In the genomic region with DNA sequence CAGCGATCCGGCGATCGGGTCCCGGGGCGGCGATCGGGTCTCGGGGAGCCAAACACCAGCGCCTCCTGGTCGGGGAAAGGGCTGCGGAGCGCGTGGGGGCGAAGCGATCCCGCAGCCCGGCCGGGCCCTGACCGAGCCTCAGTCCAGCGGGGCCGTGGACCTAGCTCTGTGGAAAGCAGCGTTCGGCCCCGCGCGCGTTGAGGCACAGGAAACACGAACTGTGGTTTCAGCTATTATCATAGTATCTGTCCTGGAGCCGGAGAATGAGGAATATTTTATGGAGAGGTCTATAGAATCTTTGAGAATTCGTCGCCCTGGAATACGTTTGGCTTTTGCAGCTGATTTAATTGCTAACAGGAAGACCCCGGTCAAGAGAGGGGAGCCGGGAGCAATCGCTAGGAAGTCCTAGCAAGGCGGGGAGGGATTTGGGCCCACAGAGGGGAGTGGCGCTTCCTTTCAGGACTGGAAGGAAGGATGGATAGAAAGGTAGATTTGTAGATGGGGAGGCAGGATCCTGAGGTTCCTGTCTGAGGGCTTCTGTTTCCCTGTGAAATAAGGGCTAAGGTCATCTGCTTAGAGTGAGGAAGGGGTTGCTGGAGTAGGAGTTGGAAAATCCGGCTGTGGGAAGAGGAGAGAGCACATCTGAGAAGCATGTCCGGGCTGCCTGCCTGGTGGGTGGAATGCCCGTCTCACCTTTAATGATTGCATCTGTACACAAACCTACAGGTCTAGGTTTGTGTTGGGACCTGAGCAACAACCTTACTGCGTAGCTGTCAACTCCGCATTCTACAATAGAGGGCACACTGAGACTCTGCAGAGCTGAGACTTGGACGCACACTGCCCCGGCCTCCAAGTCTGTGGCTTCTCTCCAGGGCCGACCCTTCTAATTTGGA, we compare ENCODE assay signal across 8 cellular contexts. TPM values are rescaled to one million over a fixed set of nuclear protein-coding genes. Genes with fewer than 3 reads are reported as not detected.
DNase-seq lines count a peak whose midpoint lies in the region; ATAC-seq and TF ChIP-seq lines count a peak whose summit lies in the region.

No MANE protein-coding gene starts in this region.

- ATAC-seq in HG03175 (IDR thresholded peaks at IDR 0.05; ENCODE audit: unreplicated experiment), result peak; percentile 16
- no peak for ATAC-seq in naive thymus-derived CD8-positive, alpha-beta T cell
- ATAC-seq in HG03039 (IDR thresholded peaks at IDR 0.05; ENCODE audit: unreplicated experiment), result no peak

- H3K4me3 Mint-ChIP-seq in T-helper 1 cell treated with Interleukin-12 subunit alpha and Interleukin-12 subunit beta and Interleukin-4 antibody, amounts not matched to agents 30 μg/mL and 1 μg/mL, for 36 hours, result peak overlapping the region; percentile 93
- H3K4me3 Mint-ChIP-seq in naive thymus-derived CD8-positive, alpha-beta T cell, result peak overlapping the region; percentile 72 to 89 (median 86)

- peaks cover 0 to 11% (median 10%) of the 10 kb centered on the region in 4 donors for H3K36me3 ChIP-seq in esophagus muscularis mucosa

- no peak for TF ChIP-seq EP300 in esophagus muscularis mucosa (IDR thresholded peaks at IDR 0.05)

- H3K27ac ChIP-seq in esophagus muscularis mucosa (replicated peaks in 1 of 4), result peak overlapping the region; percentile 61 to 88 (median 74)

- no peaks in the 10 kb centered on the region for H3K27me3 Mint-ChIP-seq in T-helper 1 cell treated with Interleukin-12 subunit alpha and Interleukin-12 subunit beta and Interleukin-4 antibody, amounts not matched to agents 30 μg/mL and 1 μg/mL, for 36 hours (ENCODE audit: low read depth)
- H3K27me3 Mint-ChIP-seq in naive thymus-derived CD8-positive, alpha-beta T cell, result peaks cover 0 to 1% (median 0%) of the 10 kb centered on the region in 5 donors

- TF ChIP-seq CTCF in esophagus muscularis mucosa (IDR thresholded peaks at IDR 0.05), result no peak

- POLR2A ChIA-PET in naive thymus-derived CD8-positive, alpha-beta T cell (lab: Charles Lee), result interaction anchor here (0.5 to 1.7 kb wide), 6 partner anchors 9 to 647 kb away, joined by 3 to 9 read pairs (median 3); a partner anchor contains a TSS

- 12% methylated on average over 14 of the region's 46 CpGs for WGBS in esophagus muscularis mucosa

- DNase-seq in SIG-M5 treated with dmso at 0.1 percent for 504 hours (lab: John Stamatoyannopoulos, UW; ENCODE audit: unreplicated experiment), result peak; percentile 40
- DNase-seq in SIG-M5 (lab: John Stamatoyannopoulos, UW), result no peak
- no peak for DNase-seq in esophagus muscularis mucosa (ENCODE audit: extremely low spot score)
- DNase-seq in naive thymus-derived CD8-positive, alpha-beta T cell, result peak in 3 of 10 donors; percentile 16 to 21 (median 19)
- DNase-seq in NCI-H226, result no peak

- intact Hi-C loops in esophagus muscularis mucosa (cut with DNase I), result loop anchor here (2.0 to 5.0 kb wide), 2 partner anchors 27 to 72 kb away; no protein-coding TSS in a partner anchor

- no peaks in the 10 kb centered on the region for H3K9me3 ChIP-seq in esophagus muscularis mucosa

- H3K27me3 ChIP-seq in esophagus muscularis mucosa, result no peaks in the 10 kb centered on the region

- no peaks in the 10 kb centered on the region for H3K9me3 Mint-ChIP-seq in T-helper 1 cell treated with Interleukin-12 subunit alpha and Interleukin-12 subunit beta and Interleukin-4 antibody, amounts not matched to agents 30 μg/mL and 1 μg/mL, for 36 hours
- no peaks in the 10 kb centered on the region for H3K9me3 Mint-ChIP-seq in naive thymus-derived CD8-positive, alpha-beta T cell

- peaks cover 27% of the 10 kb centered on the region for H3K4me1 Mint-ChIP-seq in T-helper 1 cell treated with Interleukin-12 subunit alpha and Interleukin-12 subunit beta and Interleukin-4 antibody, amounts not matched to agents 30 μg/mL and 1 μg/mL, for 36 hours (ENCODE audit: low read depth)
- H3K4me1 Mint-ChIP-seq in naive thymus-derived CD8-positive, alpha-beta T cell, result peaks cover 9 to 15% (median 14%) of the 10 kb centered on the region in 4 donors

- peak overlapping the region; percentile 85 for H3K27ac Mint-ChIP-seq in T-helper 1 cell treated with Interleukin-12 subunit alpha and Interleukin-12 subunit beta and Interleukin-4 antibody, amounts not matched to agents 30 μg/mL and 1 μg/mL, for 36 hours
- peak overlapping the region in 8 of 10 donors; percentile 10 to 82 (median 68) for H3K27ac Mint-ChIP-seq in naive thymus-derived CD8-positive, alpha-beta T cell

- peaks cover 26% of the 10 kb centered on the region for H3K36me3 Mint-ChIP-seq in T-helper 1 cell treated with Interleukin-12 subunit alpha and Interleukin-12 subunit beta and Interleukin-4 antibody, amounts not matched to agents 30 μg/mL and 1 μg/mL, for 36 hours (ENCODE audit: low read depth)
- H3K36me3 Mint-ChIP-seq in naive thymus-derived CD8-positive, alpha-beta T cell, result peaks cover 0 to 4% (median 4%) of the 10 kb centered on the region in 3 donors

- no peak for TF ChIP-seq POLR2A in esophagus muscularis mucosa (IDR thresholded peaks at IDR 0.05; ENCODE audit: low read depth)

- H3K4me3 ChIP-seq in esophagus muscularis mucosa, result peak overlapping the region; percentile 64 to 96 (median 74)

- peaks cover 15 to 21% (median 19%) of the 10 kb centered on the region in 4 donors for H3K4me1 ChIP-seq in esophagus muscularis mucosa

RNA-seq across cellular contexts. Expression of a gene that starts 0.8 kb away (rescaled TPM):
- total RNA-seq in esophagus muscularis mucosa, result 1 to 10 TPM in 3 of 4 donors, under 1 TPM in 1; 0.83 to 2.5 (median 1.5) TPM
- 1 to 10 TPM; 2.1 to 2.4 TPM for total RNA-seq in naive thymus-derived CD8-positive, alpha-beta T cell
- 1 to 10 TPM in 2 of 3 donors, under 1 TPM in 1; 0.59 to 2.0 (median 1.7) TPM for polyA plus RNA-seq in naive thymus-derived CD8-positive, alpha-beta T cell

RNA-seq across cellular contexts. Expression of a gene that starts 29.9 kb away (rescaled TPM):
- 1 to 10 TPM in 1 of 4 donors, not detected in 3; 1.5 TPM for total RNA-seq in esophagus muscularis mucosa
- total RNA-seq in naive thymus-derived CD8-positive, alpha-beta T cell, result under 1 TPM in 1 of 2 experiments, not detected in 1; 0.96 TPM
- under 1 TPM in 2 of 3 donors, not detected in 1; 0.52 to 0.76 TPM for polyA plus RNA-seq in naive thymus-derived CD8-positive, alpha-beta T cell

RNA-seq across cellular contexts. Expression of a gene that starts 41.1 kb away (rescaled TPM):
- under 1 TPM in 3 of 4 donors, not detected in 1; 0.19 to 0.42 (median 0.29) TPM for total RNA-seq in esophagus muscularis mucosa
- not detected for total RNA-seq in naive thymus-derived CD8-positive, alpha-beta T cell
- not detected for polyA plus RNA-seq in naive thymus-derived CD8-positive, alpha-beta T cell

RNA-seq across cellular contexts. Expression of a gene that starts 44.9 kb away (rescaled TPM):
- 10 to 100 TPM in 2 of 4 donors, 1 to 10 TPM in 2; 7.0 to 14.1 (median 11.5) TPM for total RNA-seq in esophagus muscularis mucosa
- total RNA-seq in naive thymus-derived CD8-positive, alpha-beta T cell, result 10 to 100 TPM; 13.4 to 17.3 TPM
- polyA plus RNA-seq in naive thymus-derived CD8-positive, alpha-beta T cell, result 1 to 10 TPM; 2.6 to 3.0 (median 2.6) TPM
